In the genomic region with DNA sequence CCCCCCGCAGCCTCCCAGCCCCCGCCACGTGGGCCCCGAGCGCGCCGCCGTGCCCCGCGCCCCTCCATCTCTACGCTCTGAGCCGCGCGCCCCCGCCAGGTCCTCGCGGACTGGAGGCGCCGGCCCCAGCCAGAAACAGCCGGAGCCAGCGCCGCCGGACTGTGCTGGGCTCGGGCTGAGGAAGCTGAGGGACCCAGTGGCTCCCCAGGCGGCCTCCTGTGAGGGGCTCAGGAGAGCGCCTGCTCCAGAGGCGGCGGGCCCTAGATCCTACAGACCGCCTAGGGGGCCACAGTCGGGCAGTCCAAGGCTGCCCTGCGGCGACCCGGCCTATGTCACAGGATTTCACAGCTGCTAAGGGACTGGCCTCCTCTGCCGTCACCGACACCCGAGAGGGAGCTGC, we compare ENCODE assay signal across 1 cellular context.
TF ChIP-seq lines count a peak whose summit lies in the region.

No MANE protein-coding gene starts in this region.

TF ChIP-seq in SK-N-SH treated with all-trans-retinoic acid at 6 μM for 48 hours, 23 proteins besides CTCF, POLR2A, EP300 and RAD21 (continued from another document):
- no peak for TF ChIP-seq PPARA (CRISPR knock-in tag; IDR thresholded peaks at IDR 0.05; ENCODE audit: borderline replicate concordance)
